11 cellular contexts compared by ENCODE assay signal in the genomic region with DNA sequence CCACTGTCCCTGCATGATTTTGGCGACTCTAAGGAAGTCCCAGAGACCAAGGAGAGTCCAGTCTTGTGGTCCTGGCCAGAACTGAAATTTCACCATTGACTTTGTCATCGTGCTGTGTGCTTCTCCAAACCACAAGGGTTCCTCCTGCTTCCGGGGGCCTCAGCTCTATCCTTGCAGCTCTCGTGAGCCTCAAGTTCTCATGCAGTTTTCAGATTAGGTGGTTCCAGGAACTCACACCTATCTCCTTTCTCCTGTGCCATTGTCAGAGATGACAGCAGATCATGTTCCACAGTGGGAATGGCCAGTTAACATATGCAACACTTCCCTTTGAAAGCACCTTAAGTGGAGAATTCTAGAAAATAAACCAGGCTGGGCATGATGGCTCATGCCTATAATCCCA.
A peak's percentile ranks its signal among the peaks of the same experiment; 100 is the strongest.
DNase-seq lines count a peak whose midpoint lies in the region; ATAC-seq and TF ChIP-seq lines count a peak whose summit lies in the region.
"Had no signal": no experiment of that assay in that cellular context is flagged by ENCODE, and none has a peak within 500 bp of the region (broad histone marks: within the 10 kb centered on the region; RNA-seq: fewer than 3 reads in every experiment).

No MANE protein-coding gene starts in this region.

- intact Hi-C loops in lower lobe of right lung (cut with DNase I): no loop called here
- intact Hi-C loops in Right ventricle myocardium inferior (cut with DNase I): no loop called here

- H3K4me1 ChIP-seq in lower lobe of right lung: no peaks in the 10 kb centered on the region

- H3K9me3 ChIP-seq in lower lobe of right lung: no peaks in the 10 kb centered on the region
- H3K9me3 ChIP-seq: HAP-1 had no signal

- ATAC-seq in lower lobe of right lung (no peak), Right ventricle myocardium inferior (no peak), HG02981 (IDR thresholded peaks at IDR 0.05; ENCODE audit: unreplicated experiment) (no peak)

- H3K4me3 ChIP-seq in lower lobe of right lung: no peak overlapping the region
- H3K4me3 ChIP-seq: HAP-1 had no signal

- no peak overlapping the region for H3K27ac ChIP-seq in lower lobe of right lung

- TF ChIP-seq CTCF in lower lobe of right lung (IDR thresholded peaks at IDR 0.05): no peak

- no peaks in the 10 kb centered on the region for H3K36me3 ChIP-seq in lower lobe of right lung
- H3K36me3 ChIP-seq: HAP-1 had no signal

- DNase-seq in CMK (ENCODE audit: low read depth) (peak; percentile 43), Kasumi-1 (lab: John Stamatoyannopoulos, UW) (peak; percentile 13 to 36), OCI-M1 (lab: John Stamatoyannopoulos, UW) (peak; percentile 58), lower lobe of right lung (peak; percentile 2), Right ventricle myocardium inferior (ENCODE audit: missing footprints) (no peak), NCI-H524 (lab: John Stamatoyannopoulos, UW) (no peak)
- DNase-seq: C1 segment of cervical spinal cord; CD4-positive, alpha-beta T cell; DMS79 had no signal

- peaks cover 19% of the 10 kb centered on the region for H3K27me3 ChIP-seq in lower lobe of right lung (ENCODE audit: low read depth)

Comparison
In these comparisons a context has a peak if more than half of its experiments do, and no peak if none do; other contexts are left out.
1. DNase-seq: peak in CMK (single experiment), Kasumi-1 (2 of 2), OCI-M1 (single experiment) and lower lobe of right lung (single experiment); none in Right ventricle myocardium inferior (single experiment) and NCI-H524 (0 of 2).